ENCODE assay signal across 8 cellular contexts in the genomic region with DNA sequence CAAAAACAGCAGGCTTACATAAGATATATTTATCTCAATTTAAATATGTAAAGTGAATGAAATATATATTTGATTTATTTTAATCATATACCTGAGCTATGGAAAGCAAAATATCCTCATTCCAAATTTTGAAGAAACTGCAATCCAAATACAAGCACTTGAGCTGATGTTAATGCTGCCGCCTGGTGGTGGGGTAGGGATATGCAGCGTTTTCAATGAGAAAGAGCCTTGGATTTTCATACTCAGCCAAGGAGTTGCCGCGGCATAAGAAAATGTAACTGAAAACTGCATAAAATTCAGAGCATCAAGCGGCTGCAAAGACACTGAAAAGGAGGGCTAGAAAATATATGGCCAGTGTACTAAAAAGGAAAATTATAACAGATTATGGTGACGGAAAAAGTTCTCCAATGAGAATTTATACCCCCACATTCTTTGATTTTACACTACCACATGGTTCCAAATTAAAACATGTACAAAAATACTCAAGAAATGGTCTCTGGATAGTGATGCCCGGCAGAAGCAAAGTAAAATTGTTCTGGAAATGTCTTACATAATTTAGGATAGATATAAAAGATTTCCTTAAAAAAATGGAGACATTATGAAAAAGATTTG.
DNase-seq lines count a peak whose midpoint lies in the region; ATAC-seq and TF ChIP-seq lines count a peak whose summit lies in the region.

No MANE protein-coding gene starts in this region.

- no peaks in the 10 kb centered on the region for H3K9me3 ChIP-seq in PC-9 (ENCODE audit: insufficient read depth, low read depth)

- POLR2A ChIA-PET in PC-9 (lab: Charles Lee; ENCODE audit: unreplicated experiment): no interaction called here

- H3K79me2 ChIP-seq in PC-9 (ENCODE audit: low read depth): no peaks in the 10 kb centered on the region

- no peaks in the 10 kb centered on the region for H3K27me3 ChIP-seq in PC-9 (ENCODE audit: insufficient read depth, low read depth)

- no peaks in the 10 kb centered on the region for H3K4me1 ChIP-seq in PC-9 (replicated peaks; ENCODE audit: insufficient read depth)

- ATAC-seq in HG02973 (IDR thresholded peaks at IDR 0.05; ENCODE audit: unreplicated experiment): peak; percentile 76
- no peak for ATAC-seq in HG03139 (IDR thresholded peaks at IDR 0.05; ENCODE audit: unreplicated experiment)

- BruUV-seq in PC-9 (replicated peaks; lab: Mats Ljungman, UMichigan): no TSS peak

- H3K9me2 ChIP-seq in PC-9 (ENCODE audit: insufficient read depth): no peaks in the 10 kb centered on the region

- intact Hi-C loops in PC-9 (cut with micrococcal nuclease; ENCODE audit: unreplicated experiment): loop anchor here (2.0 kb wide), 1 partner anchor 650 kb away; no protein-coding TSS in a partner anchor

- DNase-seq in GM10266 (ENCODE audit: extremely low spot score) (peak; percentile 19), PC-9 (peak in 1 of 2 experiments; percentile 44), amniotic stem cell (lab: John Stamatoyannopoulos, UW) (peak; percentile 1), iris pigment epithelial cell (ENCODE audit: low read depth) (peak; percentile 67)
- peak; percentile 28 to 46 for DNase-seq in stimulated activated CD4-positive, alpha-beta T cell treated with anti-CD3 and anti-CD28 coated beads, Interleukin-4, amount 100 ng/mL, for 48 hours (ENCODE audit: low read depth in 2 of 2)

- H3K36me3 ChIP-seq in PC-9 (ENCODE audit: low read depth): no peaks in the 10 kb centered on the region

- peak; percentile 96 for TF ChIP-seq CTCF in 22Rv1 (IDR thresholded peaks at IDR 0.05)
- peak; percentile 85 for TF ChIP-seq CTCF in GM10266 (IDR thresholded peaks at IDR 0.05; ENCODE audit: control insufficient read depth, insufficient read depth, low read depth, missing control alignments)
- peak; percentile 84 for TF ChIP-seq CTCF in PC-9 (conservative IDR thresholded peaks at IDR 0.05)

- CTCF ChIA-PET in PC-9 (lab: Charles Lee): interaction anchor here (0.6 kb wide), 1 partner anchor 147 kb away, joined by 3 read pairs; no protein-coding TSS in a partner anchor

- H4K20me1 ChIP-seq in PC-9 (ENCODE audit: insufficient read depth): no peaks in the 10 kb centered on the region

- no peak overlapping the region for H2AFZ ChIP-seq in PC-9

- no peak overlapping the region for H3K4me3 ChIP-seq in PC-9

- H3F3A ChIP-seq in PC-9 (ENCODE audit: insufficient read depth, low read depth): no peaks in the 10 kb centered on the region

- no peak overlapping the region for H3K4me2 ChIP-seq in PC-9

- no peak overlapping the region for H3K27ac ChIP-seq in 22Rv1
- no peak overlapping the region for H3K27ac ChIP-seq in PC-9
